ENCODE assay signal across 27 cellular contexts in the genomic region with DNA sequence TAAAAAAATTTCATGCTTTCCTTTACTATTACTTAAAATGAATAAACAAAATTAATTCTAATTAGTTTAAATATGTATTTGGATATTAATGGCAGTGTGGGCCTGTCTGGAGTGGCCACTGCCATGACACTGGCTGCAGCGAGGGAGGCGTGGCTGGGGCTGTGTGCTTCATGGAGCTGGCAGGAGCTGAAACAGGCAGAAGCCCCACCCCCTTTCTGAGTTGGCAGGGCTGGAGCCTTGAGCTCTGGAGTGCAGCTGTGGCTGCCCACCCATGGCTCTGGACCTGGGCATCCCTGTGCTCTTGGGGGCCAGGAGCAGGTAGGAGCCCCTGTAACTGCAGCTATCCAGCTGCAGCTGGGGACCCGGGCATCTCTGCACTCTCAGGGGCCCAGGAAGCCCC. TPM values are rescaled to one million over a fixed set of nuclear protein-coding genes. Genes with fewer than 3 reads are reported as not detected.
A peak's percentile ranks its signal among the peaks of the same experiment; 100 is the strongest.
DNase-seq lines count a peak whose midpoint lies in the region; ATAC-seq and TF ChIP-seq lines count a peak whose summit lies in the region.
"Had no signal": no experiment of that assay in that cellular context is flagged by ENCODE, and none has a peak within 500 bp of the region (broad histone marks: within the 10 kb centered on the region; RNA-seq: fewer than 3 reads in every experiment).

No MANE protein-coding gene starts in this region.

- H3K27ac ChIP-seq in stomach: no peak overlapping the region
- H3K27ac ChIP-seq: A549, dorsolateral prefrontal cortex, epithelial cell of prostate, heart right ventricle, VCaP had no signal

- no peaks in the 10 kb centered on the region for H3K27me3 ChIP-seq in stomach
- H3K27me3 ChIP-seq: dorsolateral prefrontal cortex, heart right ventricle had no signal

- peaks cover 0 to 5% (median 2%) of the 10 kb centered on the region in 4 donors for H3K9me3 ChIP-seq in stomach
- H3K9me3 ChIP-seq: A549, heart right ventricle had no signal

- H3K36me3 Mint-ChIP-seq in WTC11: peaks cover 11% of the 10 kb centered on the region
- H3K36me3 Mint-ChIP-seq: CD8-positive, alpha-beta memory T cell; type B pancreatic cell had no signal

- no peak for DNase-seq in Right ventricle myocardium superior
- no peak for DNase-seq in Right ventricle myocardium inferior (ENCODE audit: missing footprints)
- DNase-seq in WTC11 (ENCODE audit: low spot score): peak; percentile 46
- DNase-seq in iPS-NIHi7 (ENCODE audit: extremely low spot score): peak; percentile 19
- DNase-seq in stomach: peak; percentile 47
- no peak for DNase-seq in activated gamma-delta T cell (lab: John Stamatoyannopoulos, UW)
- DNase-seq: activated CD4-positive, alpha-beta T cell treated with anti-CD3 and anti-CD28 coated beads, Interleukin-2, amount 10 ng/mL, durations not matched to agents 24 days and 14 days; activated gamma-delta T cell treated with Interleukin-2 at 50 U/mL for 16 hours; activated T-cell treated with anti-CD3 and anti-CD28 coated beads, Interleukin-2, amount 50 U/mL, for 24 hours; CD8-positive, alpha-beta memory T cell; dorsolateral prefrontal cortex; KG1; NCI-H1417; NCI-H2081 treated with DMSO at 0.1 percent for 48 hours; NCI-H446 treated with DMSO at 0.1 percent for 48 hours; NCI-H82; occipital lobe; RPMI8226 had no signal

- H3K27me3 Mint-ChIP-seq in WTC11 (ENCODE audit: low read depth): no peaks in the 10 kb centered on the region
- H3K27me3 Mint-ChIP-seq: activated T-cell treated with anti-CD3 and anti-CD28 coated beads, Interleukin-2, amount 50 U/mL, for 24 hours; B cell; type B pancreatic cell had no signal

- no peak for TF ChIP-seq EP300 in stomach (IDR thresholded peaks at IDR 0.05)

- no peak overlapping the region for H3K27ac Mint-ChIP-seq in WTC11
- H3K27ac Mint-ChIP-seq: activated CD4-positive, alpha-beta T cell treated with anti-CD3 and anti-CD28 coated beads, Interleukin-2, amount 10 ng/mL, durations not matched to agents 24 days and 14 days; activated T-cell treated with anti-CD3 and anti-CD28 coated beads, Interleukin-2, amount 50 U/mL, for 24 hours; B cell; CD8-positive, alpha-beta memory T cell; T-helper 2 cell treated with Interferon-gamma antibody and Interleukin-4, amounts not matched to agents 5 μg/mL and 100 μg/mL, for 36 hours; type B pancreatic cell had no signal

- H3K9me3 Mint-ChIP-seq in WTC11: peaks cover 18% of the 10 kb centered on the region
- H3K9me3 Mint-ChIP-seq: activated CD4-positive, alpha-beta T cell treated with anti-CD3 and anti-CD28 coated beads, Interleukin-2, amount 10 ng/mL, durations not matched to agents 24 days and 14 days; activated T-cell treated with anti-CD3 and anti-CD28 coated beads, Interleukin-2, amount 50 U/mL, for 24 hours; CD8-positive, alpha-beta memory T cell; T-helper 2 cell treated with Interferon-gamma antibody and Interleukin-4, amounts not matched to agents 5 μg/mL and 100 μg/mL, for 36 hours had no signal

- CTCF ChIA-PET in WTC11 (lab: Charles Lee): interaction anchor here (1.2 kb wide), 1 partner anchor 8 kb away, joined by 6 read pairs; the partner anchor contains the start of gene HSD17B11

- intact Hi-C loops in Right ventricle myocardium superior (cut with DNase I) (no loop called here), Right ventricle myocardium inferior (cut with DNase I) (no loop called here), stomach (cut with DNase I; ENCODE audit: low total_unique reads) (no loop called here)

- ATAC-seq in Right ventricle myocardium superior (ENCODE audit: poor library complexity) (peak; percentile 56), Right ventricle myocardium inferior (no peak), WTC11 (peak; percentile 95), GM18517 (IDR thresholded peaks at IDR 0.05; ENCODE audit: unreplicated experiment) (no peak), GM21423 (IDR thresholded peaks at IDR 0.05; ENCODE audit: unreplicated experiment) (no peak)

- WGBS in stomach, 5 donors: 73 to 87% (median 82%) methylated on average over 2 to 3 of the region's 3 CpGs

- no peak for TF ChIP-seq CTCF in WTC11 (IDR thresholded peaks at IDR 0.05)
- TF ChIP-seq CTCF in stomach (IDR thresholded peaks at IDR 0.05): no peak

- no peaks in the 10 kb centered on the region for H3K4me1 Mint-ChIP-seq in WTC11
- H3K4me1 Mint-ChIP-seq: B cell had no signal

- H3K36me3 ChIP-seq in stomach: no peaks in the 10 kb centered on the region
- H3K36me3 ChIP-seq: heart right ventricle had no signal

- H3K4me1 ChIP-seq in stomach: no peaks in the 10 kb centered on the region
- H3K4me1 ChIP-seq: A549, heart right ventricle had no signal

- no peak overlapping the region for H3K4me3 Mint-ChIP-seq in WTC11
- H3K4me3 Mint-ChIP-seq: activated CD4-positive, alpha-beta T cell treated with anti-CD3 and anti-CD28 coated beads, Interleukin-2, amount 10 ng/mL, durations not matched to agents 24 days and 14 days; activated T-cell treated with anti-CD3 and anti-CD28 coated beads, Interleukin-2, amount 50 U/mL, for 24 hours; B cell; CD8-positive, alpha-beta memory T cell; T-helper 2 cell treated with Interferon-gamma antibody and Interleukin-4, amounts not matched to agents 5 μg/mL and 100 μg/mL, for 36 hours; type B pancreatic cell had no signal

- H3K4me3 ChIP-seq in stomach: no peak overlapping the region
- H3K4me3 ChIP-seq: A549, dorsolateral prefrontal cortex, heart right ventricle had no signal

- TF ChIP-seq POLR2A in stomach (IDR thresholded peaks at IDR 0.05): no peak

- POLR2A ChIA-PET in WTC11 (lab: Charles Lee): no interaction called here

TF ChIP-seq in WTC11, 78 proteins besides CTCF, POLR2A, EP300 and RAD21 (continues in another document):
- TF ChIP-seq ZNF219 (CRISPR knock-in tag; IDR thresholded peaks at IDR 0.05; ENCODE audit: borderline replicate concordance): no peak
- TF ChIP-seq FOXJ3 (CRISPR knock-in tag; IDR thresholded peaks at IDR 0.05; ENCODE audit: borderline replicate concordance): no peak
- no peak for TF ChIP-seq EMX1 (CRISPR knock-in tag; IDR thresholded peaks at IDR 0.05)
- TF ChIP-seq NFYB (CRISPR knock-in tag; conservative IDR thresholded peaks at IDR 0.05; ENCODE audit: low read depth): no peak
- no peak for TF ChIP-seq CDX4 (CRISPR knock-in tag; IDR thresholded peaks at IDR 0.05; ENCODE audit: borderline replicate concordance)
- TF ChIP-seq, protein P1, sequence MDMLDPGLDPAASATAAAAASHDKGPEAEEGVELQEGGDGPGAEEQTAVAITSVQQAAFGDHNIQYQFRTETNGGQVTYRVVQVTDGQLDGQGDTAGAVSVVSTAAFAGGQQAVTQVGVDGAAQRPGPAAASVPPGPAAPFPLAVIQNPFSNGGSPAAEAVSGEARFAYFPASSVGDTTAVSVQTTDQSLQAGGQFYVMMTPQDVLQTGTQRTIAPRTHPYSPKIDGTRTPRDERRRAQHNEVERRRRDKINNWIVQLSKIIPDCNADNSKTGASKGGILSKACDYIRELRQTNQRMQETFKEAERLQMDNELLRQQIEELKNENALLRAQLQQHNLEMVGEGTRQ (CRISPR knock-in tag; IDR thresholded peaks at IDR 0.05): no peak
- no peak for TF ChIP-seq TEAD4 (CRISPR knock-in tag; IDR thresholded peaks at IDR 0.05)
- TF ChIP-seq, protein P2, sequence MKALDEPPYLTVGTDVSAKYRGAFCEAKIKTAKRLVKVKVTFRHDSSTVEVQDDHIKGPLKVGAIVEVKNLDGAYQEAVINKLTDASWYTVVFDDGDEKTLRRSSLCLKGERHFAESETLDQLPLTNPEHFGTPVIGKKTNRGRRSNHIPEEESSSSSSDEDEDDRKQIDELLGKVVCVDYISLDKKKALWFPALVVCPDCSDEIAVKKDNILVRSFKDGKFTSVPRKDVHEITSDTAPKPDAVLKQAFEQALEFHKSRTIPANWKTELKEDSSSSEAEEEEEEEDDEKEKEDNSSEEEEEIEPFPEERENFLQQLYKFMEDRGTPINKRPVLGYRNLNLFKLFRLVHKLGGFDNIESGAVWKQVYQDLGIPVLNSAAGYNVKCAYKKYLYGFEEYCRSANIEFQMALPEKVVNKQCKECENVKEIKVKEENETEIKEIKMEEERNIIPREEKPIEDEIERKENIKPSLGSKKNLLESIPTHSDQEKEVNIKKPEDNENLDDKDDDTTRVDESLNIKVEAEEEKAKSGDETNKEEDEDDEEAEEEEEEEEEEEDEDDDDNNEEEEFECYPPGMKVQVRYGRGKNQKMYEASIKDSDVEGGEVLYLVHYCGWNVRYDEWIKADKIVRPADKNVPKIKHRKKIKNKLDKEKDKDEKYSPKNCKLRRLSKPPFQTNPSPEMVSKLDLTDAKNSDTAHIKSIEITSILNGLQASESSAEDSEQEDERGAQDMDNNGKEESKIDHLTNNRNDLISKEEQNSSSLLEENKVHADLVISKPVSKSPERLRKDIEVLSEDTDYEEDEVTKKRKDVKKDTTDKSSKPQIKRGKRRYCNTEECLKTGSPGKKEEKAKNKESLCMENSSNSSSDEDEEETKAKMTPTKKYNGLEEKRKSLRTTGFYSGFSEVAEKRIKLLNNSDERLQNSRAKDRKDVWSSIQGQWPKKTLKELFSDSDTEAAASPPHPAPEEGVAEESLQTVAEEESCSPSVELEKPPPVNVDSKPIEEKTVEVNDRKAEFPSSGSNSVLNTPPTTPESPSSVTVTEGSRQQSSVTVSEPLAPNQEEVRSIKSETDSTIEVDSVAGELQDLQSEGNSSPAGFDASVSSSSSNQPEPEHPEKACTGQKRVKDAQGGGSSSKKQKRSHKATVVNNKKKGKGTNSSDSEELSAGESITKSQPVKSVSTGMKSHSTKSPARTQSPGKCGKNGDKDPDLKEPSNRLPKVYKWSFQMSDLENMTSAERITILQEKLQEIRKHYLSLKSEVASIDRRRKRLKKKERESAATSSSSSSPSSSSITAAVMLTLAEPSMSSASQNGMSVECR (CRISPR knock-in tag; IDR thresholded peaks at IDR 0.05; ENCODE audit: borderline replicate concordance): no peak
- no peak for TF ChIP-seq ZMAT4 (CRISPR knock-in tag; IDR thresholded peaks at IDR 0.05)

RNA-seq across cellular contexts. Expression of gene HSD17B11, which starts 8.2 kb away (rescaled TPM):
- total RNA-seq in Right ventricle myocardium superior: 13.1 TPM
- total RNA-seq in Right ventricle myocardium inferior: 13.6 TPM
- 14.0 to 16.4 TPM (median 14.8 TPM) in 3 replicates for total RNA-seq in WTC11 (2021)
- total RNA-seq in stomach: 100 to 1,000 TPM in 1 of 5 donors, 10 to 100 TPM in 4; 47.8 to 116 (median 66.7) TPM
- 10 to 100 TPM; 14.4 to 37.1 (median 27.0) TPM for polyA plus RNA-seq in stomach

RNA-seq across cellular contexts. Expression of gene NUDT9, which starts 23.2 kb away (rescaled TPM):
- total RNA-seq in Right ventricle myocardium superior (28.4 TPM), Right ventricle myocardium inferior (30.2 TPM), WTC11 (2021) (25.4 to 33.3 TPM (median 27.2 TPM) in 3 replicates), stomach (10 to 100 TPM in 3 of 5 donors, 1 to 10 TPM in 2; 3.6 to 44.9 (median 13.9) TPM)
- polyA plus RNA-seq in stomach: 10 to 100 TPM; 19.7 to 36.0 (median 20.6) TPM

Comparison
In these comparisons a context has a peak if more than half of its experiments do, and no peak if none do; other contexts are left out.
1. ATAC-seq: peak in Right ventricle myocardium superior (single experiment) and WTC11 (single experiment); none in Right ventricle myocardium inferior (single experiment), GM18517 (single experiment) and GM21423 (single experiment).
2. DNase-seq: peak in WTC11 (single experiment), iPS-NIHi7 (single experiment) and stomach (single experiment); none in Right ventricle myocardium superior (single experiment), Right ventricle myocardium inferior (single experiment) and activated gamma-delta T cell (single experiment).